Comparison of ENCODE assay signal across 21 cellular contexts in the genomic region with DNA sequence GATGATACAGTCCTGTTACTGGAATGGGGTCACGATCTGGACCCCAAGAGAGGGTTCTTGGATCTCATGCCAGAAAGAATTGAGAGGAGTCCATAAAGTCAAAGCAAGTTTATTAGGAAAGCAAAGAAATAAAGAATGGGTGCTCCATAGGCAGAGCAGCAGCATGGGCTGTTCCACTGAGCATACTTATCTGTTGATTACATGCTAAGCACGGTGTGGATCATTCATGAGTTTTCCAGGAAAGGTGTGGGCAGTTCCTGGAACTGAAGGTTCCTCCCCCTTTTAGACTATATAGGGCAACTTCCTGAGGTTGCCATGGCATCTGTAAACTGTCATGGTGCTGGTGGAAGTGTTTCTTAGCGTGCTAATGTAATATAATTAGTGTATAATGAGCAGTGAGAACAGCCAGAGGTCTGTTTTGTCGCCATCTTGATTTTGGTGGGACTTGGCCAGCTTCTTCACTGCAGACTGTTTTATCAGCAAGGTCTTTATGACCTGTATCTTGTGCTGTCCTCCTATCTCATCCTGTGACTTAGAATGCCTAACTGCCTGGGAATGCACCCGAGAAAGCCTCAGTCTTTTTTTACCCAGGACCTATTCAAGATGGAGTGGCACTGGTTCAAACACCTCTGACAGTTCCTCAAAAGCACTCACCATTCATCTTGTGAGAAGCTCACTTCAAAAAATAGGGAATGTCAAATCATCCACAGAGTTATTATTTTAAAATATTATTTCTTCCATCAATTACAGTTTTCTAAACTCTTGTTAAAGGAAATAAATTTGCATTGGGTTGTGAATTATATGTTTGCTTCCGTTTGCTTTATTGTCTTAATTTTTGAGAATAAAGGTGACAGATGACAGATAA.
"Had no signal": no experiment of that assay in that cellular context is flagged by ENCODE, and none has a peak within 500 bp of the region (broad histone marks: within the 10 kb centered on the region; RNA-seq: fewer than 3 reads in every experiment).

No MANE protein-coding gene starts in this region.

- H3K27ac ChIP-seq: body of pancreas, lower lobe of right lung, suprapubic skin, transverse colon, uterus, WERI-Rb-1 had no signal

- H3K4me3 Mint-ChIP-seq: activated naive CD8-positive, alpha-beta T cell treated with anti-CD3 and anti-CD28 coated beads, Interleukin-2, amount 10 ng/mL, durations not matched to agents 7 days and 5 days; activated T-helper 1 cell treated with anti-CD3 and anti-CD28 coated beads, Interleukin-12 subunit alpha, Interleukin-12 subunit beta, Interleukin-2, Interleukin-4 antibody, amounts not matched to agents 30 ng/mL and 10 ng/mL and 1 ng/mL, durations not matched to agents 14 hours and 24 hours and 36 hours; effector memory CD8-positive, alpha-beta T cell; natural killer cell treated with Interleukin-12 subunit alpha and Interleukin-12 subunit beta and Interleukin-15 and Interleukin-18, amount 100 ng/mL, for 72 hours; stimulated activated naive CD8-positive, alpha-beta T cell treated with anti-CD3 and anti-CD28 coated beads, Interleukin-15, amount 100 ng/mL, for 72 hours had no signal

- H3K36me3 Mint-ChIP-seq: activated naive CD8-positive, alpha-beta T cell treated with anti-CD3 and anti-CD28 coated beads, Interleukin-2, amount 10 ng/mL, durations not matched to agents 7 days and 5 days had no signal

- H3K9me3 ChIP-seq: body of pancreas, lower lobe of right lung, transverse colon, uterus had no signal

- H3K27ac Mint-ChIP-seq: activated naive CD8-positive, alpha-beta T cell treated with anti-CD3 and anti-CD28 coated beads, Interleukin-2, amount 10 ng/mL, durations not matched to agents 7 days and 5 days; activated T-helper 1 cell treated with anti-CD3 and anti-CD28 coated beads, Interleukin-12 subunit alpha, Interleukin-12 subunit beta, Interleukin-2, Interleukin-4 antibody, amounts not matched to agents 30 ng/mL and 10 ng/mL and 1 ng/mL, durations not matched to agents 14 hours and 24 hours and 36 hours; effector memory CD8-positive, alpha-beta T cell; natural killer cell treated with Interleukin-12 subunit alpha and Interleukin-12 subunit beta and Interleukin-15 and Interleukin-18, amount 100 ng/mL, for 72 hours; stimulated activated naive CD8-positive, alpha-beta T cell treated with anti-CD3 and anti-CD28 coated beads, Interleukin-15, amount 100 ng/mL, for 72 hours had no signal

- H3K27me3 ChIP-seq: body of pancreas, transverse colon, uterus had no signal

- H3K4me1 Mint-ChIP-seq: activated naive CD8-positive, alpha-beta T cell treated with anti-CD3 and anti-CD28 coated beads, Interleukin-2, amount 10 ng/mL, durations not matched to agents 7 days and 5 days; stimulated activated naive CD8-positive, alpha-beta T cell treated with anti-CD3 and anti-CD28 coated beads, Interleukin-15, amount 100 ng/mL, for 72 hours had no signal

- ATAC-seq: body of pancreas; effector memory CD8-positive, alpha-beta T cell; lower lobe of right lung; natural killer cell treated with Interleukin-12 subunit alpha and Interleukin-12 subunit beta and Interleukin-15 and Interleukin-18, amount 100 ng/mL, for 72 hours; stimulated activated naive CD8-positive, alpha-beta T cell treated with anti-CD3 and anti-CD28 coated beads, Interleukin-15, amount 100 ng/mL, for 72 hours had no signal

- H3K27me3 Mint-ChIP-seq: activated naive CD8-positive, alpha-beta T cell treated with anti-CD3 and anti-CD28 coated beads, Interleukin-2, amount 10 ng/mL, durations not matched to agents 7 days and 5 days had no signal

- DNase-seq: activated CD4-positive, alpha-beta T cell treated with anti-CD3 and anti-CD28 coated beads for 1 hour; activated CD8-positive, alpha-beta memory T cell treated with anti-CD3 and anti-CD28 coated beads for 24 hours; activated naive CD4-positive, alpha-beta T cell; activated naive CD8-positive, alpha-beta T cell treated with anti-CD3 and anti-CD28 coated beads, Interleukin-2, amount 10 ng/mL, durations not matched to agents 7 days and 5 days; amygdala; body of pancreas; effector memory CD8-positive, alpha-beta T cell; foreskin fibroblast; hippocampal formation; lower lobe of right lung; nucleus accumbens; posterior cingulate gyrus; retina; T1000; transverse colon; uterus; WERI-Rb-1 had no signal
